14 cellular contexts compared by ENCODE assay signal in the genomic region with DNA sequence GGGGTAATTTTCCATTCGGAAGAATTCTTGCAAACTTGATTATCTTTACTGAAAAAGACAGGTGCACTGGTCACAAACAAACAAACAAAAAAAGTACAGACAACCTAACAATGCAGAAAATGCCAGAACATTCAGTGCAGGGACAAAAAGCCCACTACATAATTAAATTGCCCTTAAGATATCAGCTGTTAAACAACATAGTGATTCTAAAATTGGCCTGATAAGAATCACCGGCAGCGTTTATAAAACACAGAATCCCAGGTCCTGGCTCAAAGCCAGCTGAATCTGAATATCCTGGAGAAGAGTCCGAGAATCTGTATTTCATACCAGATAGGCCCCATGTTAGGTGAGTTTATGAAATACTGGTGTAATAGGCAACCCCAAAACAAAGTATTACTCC. TPM values are rescaled to one million over a fixed set of nuclear protein-coding genes. Genes with fewer than 3 reads are reported as not detected.
DNase-seq lines count a peak whose midpoint lies in the region; ATAC-seq, FAIRE-seq and TF ChIP-seq lines count a peak whose summit lies in the region.
"Had no signal": no experiment of that assay in that cellular context is flagged by ENCODE, and none has a peak within 500 bp of the region (broad histone marks: within the 10 kb centered on the region; RNA-seq: fewer than 3 reads in every experiment).

No MANE protein-coding gene starts in this region.

- WGBS in small intestine, 3 donors, result 25 to 39% (median 38%) methylated on average over 4 of the region's 4 CpGs

- FAIRE-seq in small intestine (lab: Jason Lieb, UNC), result no peak
- FAIRE-seq: D721Med had no signal

- ATAC-seq in WTC11, result no peak
- ATAC-seq in stimulated activated memory B cell treated with anti-CD40 and anti-IgM and Interleukin-4, amounts not matched to agents 10 μg/mL and 1 μg/mL and 100 μg/mL, for 72 hours, result no peak
- no peak for ATAC-seq in activated CD8-positive, alpha-beta memory T cell treated with anti-CD3 and anti-CD28 coated beads, Interleukin-2, amount 10 ng/mL, durations not matched to agents 7 days and 5 days
- ATAC-seq: sciatic nerve had no signal

- H3K9me3 Mint-ChIP-seq in WTC11, result no peaks in the 10 kb centered on the region
- no peaks in the 10 kb centered on the region for H3K9me3 Mint-ChIP-seq in stimulated activated memory B cell treated with anti-CD40 and anti-IgM and Interleukin-4, amounts not matched to agents 10 μg/mL and 1 μg/mL and 100 μg/mL, for 72 hours
- no peaks in the 10 kb centered on the region for H3K9me3 Mint-ChIP-seq in activated CD4-positive, alpha-beta memory T cell treated with anti-CD3 and anti-CD28 coated beads for 36 hours
- H3K9me3 Mint-ChIP-seq in activated CD8-positive, alpha-beta memory T cell treated with anti-CD3 and anti-CD28 coated beads, Interleukin-2, amount 10 ng/mL, durations not matched to agents 7 days and 5 days (ENCODE audit: low read depth), result no peaks in the 10 kb centered on the region

- intact Hi-C loops in activated CD4-positive, alpha-beta memory T cell treated with anti-CD3 and anti-CD28 coated beads for 36 hours (cut with micrococcal nuclease), result no loop called here

- H3K9me3 ChIP-seq in HEK293 (ENCODE audit: control insufficient read depth, insufficient read depth, low read depth, low read length) (no peaks in the 10 kb centered on the region), small intestine (ENCODE audit: control insufficient read depth, low read depth) (no peaks in the 10 kb centered on the region)

- H3K36me3 Mint-ChIP-seq in WTC11, result no peaks in the 10 kb centered on the region
- no peaks in the 10 kb centered on the region for H3K36me3 Mint-ChIP-seq in stimulated activated memory B cell treated with anti-CD40 and anti-IgM and Interleukin-4, amounts not matched to agents 10 μg/mL and 1 μg/mL and 100 μg/mL, for 72 hours
- no peaks in the 10 kb centered on the region for H3K36me3 Mint-ChIP-seq in activated CD4-positive, alpha-beta memory T cell treated with anti-CD3 and anti-CD28 coated beads for 36 hours
- no peaks in the 10 kb centered on the region for H3K36me3 Mint-ChIP-seq in activated CD8-positive, alpha-beta memory T cell treated with anti-CD3 and anti-CD28 coated beads, Interleukin-2, amount 10 ng/mL, durations not matched to agents 7 days and 5 days

- 0 out of 2 replicates have a peak overlapping the region, but pooled peaks have one; percentile 3 for H3K4me3 Mint-ChIP-seq in WTC11
- no peak overlapping the region for H3K4me3 Mint-ChIP-seq in stimulated activated memory B cell treated with anti-CD40 and anti-IgM and Interleukin-4, amounts not matched to agents 10 μg/mL and 1 μg/mL and 100 μg/mL, for 72 hours
- no peak overlapping the region for H3K4me3 Mint-ChIP-seq in activated CD4-positive, alpha-beta memory T cell treated with anti-CD3 and anti-CD28 coated beads for 36 hours
- H3K4me3 Mint-ChIP-seq in activated CD8-positive, alpha-beta memory T cell treated with anti-CD3 and anti-CD28 coated beads, Interleukin-2, amount 10 ng/mL, durations not matched to agents 7 days and 5 days, result no peak overlapping the region

- H3K27me3 Mint-ChIP-seq in WTC11 (ENCODE audit: low read depth), result no peaks in the 10 kb centered on the region
- no peaks in the 10 kb centered on the region for H3K27me3 Mint-ChIP-seq in stimulated activated memory B cell treated with anti-CD40 and anti-IgM and Interleukin-4, amounts not matched to agents 10 μg/mL and 1 μg/mL and 100 μg/mL, for 72 hours
- peaks cover 14% of the 10 kb centered on the region for H3K27me3 Mint-ChIP-seq in activated CD4-positive, alpha-beta memory T cell treated with anti-CD3 and anti-CD28 coated beads for 36 hours
- H3K27me3 Mint-ChIP-seq in activated CD8-positive, alpha-beta memory T cell treated with anti-CD3 and anti-CD28 coated beads, Interleukin-2, amount 10 ng/mL, durations not matched to agents 7 days and 5 days, result peaks cover 19% of the 10 kb centered on the region

- no peak for DNase-seq in WTC11 (ENCODE audit: low spot score)
- DNase-seq in kidney tubule cell (ENCODE audit: low spot score), result peak; percentile 14
- DNase-seq in small intestine, result no peak
- no peak for DNase-seq in activated CD4-positive, alpha-beta memory T cell treated with anti-CD3 and anti-CD28 coated beads for 36 hours
- no peak for DNase-seq in GDM1 (lab: John Stamatoyannopoulos, UW)
- no peak for DNase-seq in activated CD8-positive, alpha-beta memory T cell treated with anti-CD3 and anti-CD28 coated beads, Interleukin-2, amount 10 ng/mL, durations not matched to agents 7 days and 5 days
- DNase-seq: activated CD4-positive, alpha-beta T cell treated with anti-CD3 and anti-CD28 coated beads, Interleukin-2, amount 50 U/mL, for 1 hour; activated naive CD4-positive, alpha-beta T cell; mammary epithelial cell; NCI-H774 had no signal

- H3K4me1 ChIP-seq in HEK293 (ENCODE audit: control insufficient read depth, insufficient read depth, low read length), result peaks cover 43% of the 10 kb centered on the region
- H3K4me1 ChIP-seq in small intestine (ENCODE audit: control insufficient read depth in 2 of 2, insufficient read depth in 1 of 2, low read depth in 1 of 2, low read length in 1 of 2), result peaks cover 0 to 3% of the 10 kb centered on the region in 2 donors

- peak overlapping the region; percentile 86 for H3K27ac Mint-ChIP-seq in WTC11
- H3K27ac Mint-ChIP-seq in stimulated activated memory B cell treated with anti-CD40 and anti-IgM and Interleukin-4, amounts not matched to agents 10 μg/mL and 1 μg/mL and 100 μg/mL, for 72 hours, result peak overlapping the region; percentile 27
- H3K27ac Mint-ChIP-seq in activated CD4-positive, alpha-beta memory T cell treated with anti-CD3 and anti-CD28 coated beads for 36 hours, result no peak overlapping the region
- no peak overlapping the region for H3K27ac Mint-ChIP-seq in activated CD8-positive, alpha-beta memory T cell treated with anti-CD3 and anti-CD28 coated beads, Interleukin-2, amount 10 ng/mL, durations not matched to agents 7 days and 5 days

- no peak overlapping the region; the same call in 1 of the 2 replicates for H3K27ac ChIP-seq in HEK293 (ENCODE audit: extremely low read depth, low read depth, low read length)
- no peak overlapping the region for H3K27ac ChIP-seq in small intestine (ENCODE audit: low read depth in 1 of 2, low read length in 1 of 2)

- H3K4me1 Mint-ChIP-seq in WTC11, result peaks cover 80% of the 10 kb centered on the region
- peaks cover 54% of the 10 kb centered on the region for H3K4me1 Mint-ChIP-seq in stimulated activated memory B cell treated with anti-CD40 and anti-IgM and Interleukin-4, amounts not matched to agents 10 μg/mL and 1 μg/mL and 100 μg/mL, for 72 hours
- peaks cover under 1% of the 10 kb centered on the region for H3K4me1 Mint-ChIP-seq in activated CD4-positive, alpha-beta memory T cell treated with anti-CD3 and anti-CD28 coated beads for 36 hours (ENCODE audit: low read depth)
- peaks cover 3% of the 10 kb centered on the region for H3K4me1 Mint-ChIP-seq in activated CD8-positive, alpha-beta memory T cell treated with anti-CD3 and anti-CD28 coated beads, Interleukin-2, amount 10 ng/mL, durations not matched to agents 7 days and 5 days

- CTCF ChIA-PET in HEK293 (lab: Yijun Ruan, JAX) (interaction anchor here (0.7 kb wide), 1 partner anchor 8 kb away, joined by 4 read pairs; no protein-coding TSS in a partner anchor), WTC11 (lab: Charles Lee) (no interaction called here)
- CTCF ChIA-PET in activated CD4-positive, alpha-beta memory T cell treated with anti-CD3 and anti-CD28 coated beads for 36 hours (lab: Charles Lee), result no interaction called here
- CTCF ChIA-PET in activated CD8-positive, alpha-beta memory T cell treated with anti-CD3 and anti-CD28 coated beads, Interleukin-2, amount 10 ng/mL, durations not matched to agents 7 days and 5 days (lab: Charles Lee), result no interaction called here

- H3K4me3 ChIP-seq in HEK293 (ENCODE audit: low read depth, low read length) (no peak overlapping the region), small intestine (ENCODE audit: low read depth in 1 of 2, low read length in 2 of 2) (no peak overlapping the region)

- H3K36me3 ChIP-seq in HEK293 (ENCODE audit: control insufficient read depth in 2 of 2, insufficient read depth in 1 of 2, low read length in 2 of 2) (no peaks in the 10 kb centered on the region), small intestine (ENCODE audit: control insufficient read depth in 2 of 2, insufficient read depth in 2 of 2, low read length in 2 of 2) (no peaks in the 10 kb centered on the region)

- POLR2A ChIA-PET in HEK293 (lab: Yijun Ruan, JAX) (interaction anchor here (0.7 kb wide), 1 partner anchor 435 kb away, joined by 5 read pairs; no protein-coding TSS in a partner anchor), WTC11 (lab: Charles Lee) (no interaction called here)
- POLR2A ChIA-PET in activated CD4-positive, alpha-beta memory T cell treated with anti-CD3 and anti-CD28 coated beads for 36 hours (lab: Charles Lee), result no interaction called here

- TF ChIP-seq CTCF in HEK293 (tag by site-specific recombination; IDR thresholded peaks at IDR 0.05), result no peak
- TF ChIP-seq CTCF in WTC11 (IDR thresholded peaks at IDR 0.05), result no peak

- no peaks in the 10 kb centered on the region for H3K27me3 ChIP-seq in small intestine (ENCODE audit: control insufficient read depth in 2 of 2, insufficient read depth in 2 of 2, low read length in 2 of 2)

TF ChIP-seq in HEK293, 187 proteins besides CTCF, POLR2A, EP300 and RAD21 (continues in another document):
- TF ChIP-seq, protein P1, sequence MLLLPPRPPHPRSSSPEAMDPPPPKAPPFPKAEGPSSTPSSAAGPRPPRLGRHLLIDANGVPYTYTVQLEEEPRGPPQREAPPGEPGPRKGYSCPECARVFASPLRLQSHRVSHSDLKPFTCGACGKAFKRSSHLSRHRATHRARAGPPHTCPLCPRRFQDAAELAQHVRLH (tag by site-specific recombination; IDR thresholded peaks at IDR 0.05), result peak; percentile 16; the same call in 1 of the 2 replicates
- TF ChIP-seq FEZF1 (tag by site-specific recombination; IDR thresholded peaks at IDR 0.05) (peak; percentile 63), ZBTB20 (tag by site-specific recombination; IDR thresholded peaks at IDR 0.05) (peak; percentile 97), IKZF3 (tag by site-specific recombination; IDR thresholded peaks at IDR 0.05) (no peak)

TF ChIP-seq in WTC11, 78 proteins besides CTCF, POLR2A, EP300 and RAD21 (continues in another document):
- TF ChIP-seq MXD4 (CRISPR knock-in tag; IDR thresholded peaks at IDR 0.05; ENCODE audit: borderline replicate concordance), result no peak
- TF ChIP-seq, protein P2, sequence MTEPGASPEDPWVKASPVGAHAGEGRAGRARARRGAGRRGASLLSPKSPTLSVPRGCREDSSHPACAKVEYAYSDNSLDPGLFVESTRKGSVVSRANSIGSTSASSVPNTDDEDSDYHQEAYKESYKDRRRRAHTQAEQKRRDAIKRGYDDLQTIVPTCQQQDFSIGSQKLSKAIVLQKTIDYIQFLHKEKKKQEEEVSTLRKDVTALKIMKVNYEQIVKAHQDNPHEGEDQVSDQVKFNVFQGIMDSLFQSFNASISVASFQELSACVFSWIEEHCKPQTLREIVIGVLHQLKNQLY (CRISPR knock-in tag; IDR thresholded peaks at IDR 0.05), result no peak
- TF ChIP-seq SMAD4 (CRISPR knock-in tag; IDR thresholded peaks at IDR 0.05), result no peak

RNA-seq across cellular contexts. Expression of gene PLPP3, which starts 6.1 kb away (rescaled TPM):
- 28.2 to 31.0 TPM (median 28.8 TPM) in 3 replicates for total RNA-seq in WTC11 (2021)
- 10 to 100 TPM in 1 of 3 donors, 1 to 10 TPM in 2; 1.6 to 41.1 (median 5.1) TPM for polyA plus RNA-seq in small intestine
- not detected for total RNA-seq in activated CD4-positive, alpha-beta memory T cell treated with anti-CD3 and anti-CD28 coated beads for 36 hours
- total RNA-seq in activated CD8-positive, alpha-beta memory T cell treated with anti-CD3 and anti-CD28 coated beads, Interleukin-2, amount 10 ng/mL, durations not matched to agents 7 days and 5 days, result not detected

Comparison
In these comparisons a context has a peak if more than half of its experiments do, and no peak if none do; other contexts are left out.
1. H3K27ac Mint-ChIP-seq: peak in WTC11 (single experiment) and stimulated activated memory B cell treated with anti-CD40 and anti-IgM and Interleukin-4, amounts not matched to agents 10 μg/mL and 1 μg/mL and 100 μg/mL, for 72 hours (single experiment); none in activated CD4-positive, alpha-beta memory T cell treated with anti-CD3 and anti-CD28 coated beads for 36 hours (single experiment) and activated CD8-positive, alpha-beta memory T cell treated with anti-CD3 and anti-CD28 coated beads, Interleukin-2, amount 10 ng/mL, durations not matched to agents 7 days and 5 days (single experiment).
2. RNA of gene PLPP3, which starts 6.1 kb away (total RNA-seq): 28.2 to 31.0 TPM in WTC11; not detected in activated CD4-positive, alpha-beta memory T cell treated with anti-CD3 and anti-CD28 coated beads for 36 hours and not detected in activated CD8-positive, alpha-beta memory T cell treated with anti-CD3 and anti-CD28 coated beads, Interleukin-2, amount 10 ng/mL, durations not matched to agents 7 days and 5 days; every median in the first group is over 10 times any median in the second.